Comparison of ENCODE assay signal across 8 cellular contexts in genomic region chr2:151880586-151880985, GRCh38.
"Had no signal": no experiment of that assay in that cellular context is flagged by ENCODE, and none has a peak within 500 bp of the region (broad histone marks: within the 10 kb centered on the region; RNA-seq: fewer than 3 reads in every experiment).

No MANE protein-coding gene starts in this region.

- FAIRE-seq: HepG2 had no signal

- ATAC-seq: HCT116, HepG2 had no signal

- DNase-seq: GM23248, GOT3, H7, HFFc6, KBM-7 had no signal

- H3K9me3 Mint-ChIP-seq: HFFc6, IgD-negative memory B cell had no signal

- H3K4me3 Mint-ChIP-seq: HFFc6, IgD-negative memory B cell had no signal

- H3K27ac Mint-ChIP-seq: HFFc6, IgD-negative memory B cell had no signal
